In the genomic region with DNA sequence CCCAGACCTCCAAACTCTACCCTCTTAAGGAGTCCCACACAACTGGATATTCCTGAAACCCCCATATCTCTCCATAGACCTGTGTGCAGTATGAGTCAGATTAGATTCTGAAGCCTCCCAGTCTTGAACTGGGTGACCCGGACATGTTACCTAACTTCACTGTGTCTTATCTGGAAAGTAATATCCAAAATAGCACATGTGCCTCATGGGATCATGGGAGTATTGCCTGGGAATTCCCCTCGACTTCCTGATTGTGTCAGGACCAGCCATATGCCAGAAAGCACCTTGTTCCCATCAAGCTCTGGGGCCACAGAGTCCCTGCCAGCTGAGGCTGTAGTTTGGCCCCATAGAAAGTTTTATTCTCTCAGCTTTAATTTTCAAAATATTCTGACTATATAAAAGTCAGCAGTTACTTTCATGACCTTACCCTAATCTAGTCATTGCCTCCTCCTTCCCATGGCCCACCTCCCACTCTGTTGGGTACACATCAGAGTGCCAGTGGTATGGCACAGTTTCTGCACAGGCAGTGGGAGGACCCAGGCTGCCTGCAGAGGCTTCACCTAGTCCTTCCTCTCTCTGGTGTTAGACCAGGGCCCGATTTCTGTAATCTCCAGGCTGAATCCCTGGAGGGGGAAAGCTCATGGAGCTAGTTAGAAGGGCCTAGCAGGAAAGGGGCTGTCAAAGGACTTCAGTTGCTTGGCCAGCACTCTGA, we compare ENCODE assay signal across 1 cellular context.
TF ChIP-seq lines count a peak whose summit lies in the region.

No MANE protein-coding gene starts in this region.

TF ChIP-seq in GM12878, 131 proteins besides CTCF, POLR2A, EP300 and RAD21:
- TF ChIP-seq EED (IDR thresholded peaks at IDR 0.05; ENCODE audit: low read depth) (peak; percentile 35; the same call in 1 of the 2 replicates), IKZF2 (IDR thresholded peaks at IDR 0.05) (no peak; a peak in 1 of 4 replicates), NR2C1 (IDR thresholded peaks at IDR 0.05) (peak; percentile 36)
- TF ChIP-seq, protein P1, sequence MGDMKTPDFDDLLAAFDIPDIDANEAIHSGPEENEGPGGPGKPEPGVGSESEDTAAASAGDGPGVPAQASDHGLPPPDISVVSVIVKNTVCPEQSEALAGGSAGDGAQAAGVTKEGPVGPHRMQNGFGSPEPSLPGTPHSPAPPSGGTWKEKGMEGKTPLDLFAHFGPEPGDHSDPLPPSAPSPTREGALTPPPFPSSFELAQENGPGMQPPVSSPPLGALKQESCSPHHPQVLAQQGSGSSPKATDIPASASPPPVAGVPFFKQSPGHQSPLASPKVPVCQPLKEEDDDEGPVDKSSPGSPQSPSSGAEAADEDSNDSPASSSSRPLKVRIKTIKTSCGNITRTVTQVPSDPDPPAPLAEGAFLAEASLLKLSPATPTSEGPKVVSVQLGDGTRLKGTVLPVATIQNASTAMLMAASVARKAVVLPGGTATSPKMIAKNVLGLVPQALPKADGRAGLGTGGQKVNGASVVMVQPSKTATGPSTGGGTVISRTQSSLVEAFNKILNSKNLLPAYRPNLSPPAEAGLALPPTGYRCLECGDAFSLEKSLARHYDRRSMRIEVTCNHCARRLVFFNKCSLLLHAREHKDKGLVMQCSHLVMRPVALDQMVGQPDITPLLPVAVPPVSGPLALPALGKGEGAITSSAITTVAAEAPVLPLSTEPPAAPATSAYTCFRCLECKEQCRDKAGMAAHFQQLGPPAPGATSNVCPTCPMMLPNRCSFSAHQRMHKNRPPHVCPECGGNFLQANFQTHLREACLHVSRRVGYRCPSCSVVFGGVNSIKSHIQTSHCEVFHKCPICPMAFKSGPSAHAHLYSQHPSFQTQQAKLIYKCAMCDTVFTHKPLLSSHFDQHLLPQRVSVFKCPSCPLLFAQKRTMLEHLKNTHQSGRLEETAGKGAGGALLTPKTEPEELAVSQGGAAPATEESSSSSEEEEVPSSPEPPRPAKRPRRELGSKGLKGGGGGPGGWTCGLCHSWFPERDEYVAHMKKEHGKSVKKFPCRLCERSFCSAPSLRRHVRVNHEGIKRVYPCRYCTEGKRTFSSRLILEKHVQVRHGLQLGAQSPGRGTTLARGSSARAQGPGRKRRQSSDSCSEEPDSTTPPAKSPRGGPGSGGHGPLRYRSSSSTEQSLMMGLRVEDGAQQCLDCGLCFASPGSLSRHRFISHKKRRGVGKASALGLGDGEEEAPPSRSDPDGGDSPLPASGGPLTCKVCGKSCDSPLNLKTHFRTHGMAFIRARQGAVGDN (IDR thresholded peaks at IDR 0.05), result peak; percentile 74
